In genomic region chr4:120066525-120067333, GRCh38 we compare ENCODE assay signal across 1 cellular context.
TF ChIP-seq lines count a peak whose summit lies in the region.

TSS of gene MAD2L1 (minus strand) at chr4:120066848. CDS start at chr4:120066734, 114 bp downstream.

TF ChIP-seq in HCT116, 20 proteins besides CTCF, POLR2A, EP300 and RAD21 (continued from another document):
- TF ChIP-seq ZBTB33 (IDR thresholded peaks at IDR 0.05; ENCODE audit: extremely low read depth, insufficient replicate concordance, low read length) (peak; percentile 86), TCF7L2 (IDR thresholded peaks at IDR 0.05; ENCODE audit: borderline replicate concordance, extremely low read depth, insufficient read depth, insufficient read length) (no peak)
